8 cellular contexts compared by ENCODE assay signal in the genomic region with DNA sequence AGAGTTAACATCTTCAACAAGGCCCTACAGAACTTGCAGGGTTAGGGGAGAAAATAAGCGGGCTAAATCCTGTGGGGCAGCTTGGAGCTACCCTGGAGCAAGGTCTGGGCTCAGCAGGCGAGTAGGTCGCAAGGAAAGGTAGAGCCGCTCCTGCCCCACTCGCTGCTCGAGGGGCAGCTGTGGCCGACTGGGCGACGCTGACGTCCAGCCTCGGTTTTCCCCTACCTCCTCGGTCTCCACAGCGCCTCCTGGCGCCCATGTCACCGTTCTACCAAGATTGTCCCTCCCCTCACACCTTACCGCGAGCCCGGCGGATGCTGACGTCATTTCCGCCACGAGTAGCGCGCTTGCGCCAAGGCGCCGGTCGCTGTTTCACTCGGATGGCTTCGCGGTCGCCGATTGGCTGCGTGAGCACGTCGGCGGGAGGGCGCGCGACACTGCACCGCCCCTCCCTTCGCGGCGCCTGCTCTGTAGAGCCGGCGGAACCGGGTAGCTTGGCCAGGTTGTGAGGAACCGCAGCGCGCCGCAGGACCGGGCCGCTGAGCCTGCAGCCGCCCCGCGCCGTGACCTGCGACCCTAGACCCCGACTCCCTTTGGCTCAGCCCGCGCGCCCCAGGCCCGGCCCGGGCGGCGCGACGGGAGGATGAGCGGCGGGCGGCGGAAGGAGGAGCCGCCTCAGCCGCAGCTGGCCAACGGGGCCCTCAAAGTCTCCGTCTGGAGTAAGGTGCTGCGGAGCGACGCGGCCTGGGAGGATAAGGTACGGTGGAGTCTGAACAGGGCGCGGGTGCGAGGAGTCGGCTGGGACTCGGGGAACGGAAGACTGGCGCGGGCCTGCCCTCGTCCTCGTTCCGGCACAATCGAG. TPM values are rescaled to one million over a fixed set of nuclear protein-coding genes. Genes with fewer than 3 reads are reported as not detected.
A peak's percentile ranks its signal among the peaks of the same experiment; 100 is the strongest.
DNase-seq lines count a peak whose midpoint lies in the region; ATAC-seq and TF ChIP-seq lines count a peak whose summit lies in the region.

Gene RAB5IF, plus strand, starts transcription at position 471 of the 862 bp plus-strand sequence. Its CDS starts 173 bp downstream, at position 644.

- H3K9me3 ChIP-seq in OCI-LY3 (ENCODE audit: insufficient read depth, low read length) (no peaks in the 10 kb centered on the region), mononuclear cell (ENCODE audit: low read depth, low read length) (no peaks in the 10 kb centered on the region)

- H3K79me2 ChIP-seq in OCI-LY3 (ENCODE audit: low read length), result peaks cover 39% of the 10 kb centered on the region

- H3K4me1 ChIP-seq in OCI-LY3 (ENCODE audit: low read length) (peaks cover 33% of the 10 kb centered on the region), mononuclear cell (ENCODE audit: insufficient read depth, low read length) (peaks cover 44% of the 10 kb centered on the region)

- H3K4me2 ChIP-seq in OCI-LY3 (ENCODE audit: low read length), result peak within 1 kb of the TSS; percentile 93

- peak; percentile 94 for TF ChIP-seq CTCF in OCI-LY3 (IDR thresholded peaks at IDR 0.05; ENCODE audit: low read depth, low read length)

- peak within 1 kb of the TSS; percentile 5; the same call in 1 of the 2 replicates for H2AFZ ChIP-seq in OCI-LY3 (ENCODE audit: low read depth, low read length)

- peak within 1 kb of the TSS; percentile 84 for H3K9ac ChIP-seq in OCI-LY3 (ENCODE audit: low read length)

- H3K4me3 ChIP-seq in OCI-LY3 (ENCODE audit: low read length), result peak within 1 kb of the TSS; percentile 86
- H3K4me3 ChIP-seq in mononuclear cell (ENCODE audit: low read length), result peak within 1 kb of the TSS; percentile 98

- peaks cover 17% of the 10 kb centered on the region for H3K36me3 ChIP-seq in OCI-LY3 (replicated peaks; ENCODE audit: low read depth, low read length)

- H3K27me3 ChIP-seq in OCI-LY3 (ENCODE audit: low read depth, low read length) (no peaks in the 10 kb centered on the region), mononuclear cell (ENCODE audit: insufficient read depth, low read length) (no peaks in the 10 kb centered on the region)

- peak; percentile 100 for DNase-seq in DMS 273 (lab: John Stamatoyannopoulos, UW; ENCODE audit: unreplicated experiment)
- DNase-seq in HuH-7 (ENCODE audit: low spot score), result peak; percentile 91
- peak; percentile 99 for DNase-seq in activated T-cell treated with anti-CD3 and anti-CD28 coated beads for 1 hour (ENCODE audit: low read depth)
- peak; percentile 55 for DNase-seq in epidermal melanocyte (ENCODE audit: insufficient read length, low spot score)
- peak; percentile 99 for DNase-seq in stimulated activated CD8-positive, alpha-beta memory T cell treated with anti-CD3 and anti-CD28 coated beads, Interleukin-4, amount 100 ng/mL, for 24 hours (ENCODE audit: low read depth)

- H4K20me1 ChIP-seq in OCI-LY3 (ENCODE audit: insufficient read depth, low read length), result peaks cover 12% of the 10 kb centered on the region

- peak; percentile 78 for ATAC-seq in GM21447 (IDR thresholded peaks at IDR 0.05; ENCODE audit: unreplicated experiment)

- peak within 1 kb of the TSS; percentile 89 for H3K27ac ChIP-seq in OCI-LY3 (ENCODE audit: low read length)

RNA-seq across cellular contexts. Expression of gene RAB5IF, which starts in this region (rescaled TPM):
- 96.2 TPM for total RNA-seq in mononuclear cell

Comparison
In these comparisons a context has a peak if more than half of its experiments do, and no peak if none do; other contexts are left out.
1. Peak in every context shown above with its lines: DNase-seq, ATAC-seq, H3K4me3 ChIP-seq and H3K27ac ChIP-seq.